8 cellular contexts compared by ENCODE assay signal in genomic region chr10:126905776-126906703, GRCh38. TPM values are rescaled to one million over a fixed set of nuclear protein-coding genes. Genes with fewer than 3 reads are reported as not detected.
DNase-seq lines count a peak whose midpoint lies in the region; TF ChIP-seq lines count a peak whose summit lies in the region.

No MANE protein-coding gene starts in this region.

- CTCF ChIA-PET in mammary epithelial cell (lab: Charles Lee; ENCODE audit: low non-redundant PET): interaction anchor here (0.6 kb wide), 1 partner anchor 971 kb away, joined by 3 read pairs; no protein-coding TSS in a partner anchor

- H3K4me3 ChIP-seq in HUES64 (ENCODE audit: low read length) (peak overlapping the region; percentile 83), mammary epithelial cell (replicated peaks in 1 of 3; ENCODE audit: insufficient read depth in 1 of 3, low read depth in 2 of 3, low read length in 3 of 3) (peak overlapping the region; percentile 64 to 76 (median 75)), subcutaneous abdominal adipose tissue (ENCODE audit: low read depth in 1 of 5, low read length in 5 of 5) (peak overlapping the region; percentile 43 to 78 (median 73))

- peak overlapping the region; percentile 90 for H3K4me2 ChIP-seq in mammary epithelial cell (ENCODE audit: insufficient read depth, low read depth, low read length)

- H3K27me3 ChIP-seq in HUES64 (ENCODE audit: insufficient read depth, low read length): no peaks in the 10 kb centered on the region
- no peaks in the 10 kb centered on the region for H3K27me3 ChIP-seq in mammary epithelial cell (ENCODE audit: insufficient read depth, low read length)
- no peaks in the 10 kb centered on the region for H3K27me3 ChIP-seq in subcutaneous abdominal adipose tissue (ENCODE audit: control insufficient read depth in 5 of 5, insufficient read depth in 4 of 5, low read length in 5 of 5)

- H3K27ac ChIP-seq in HUES64 (ENCODE audit: low read depth, low read length): peak overlapping the region; percentile 72
- peak overlapping the region; percentile 56 for H3K27ac ChIP-seq in mammary epithelial cell (ENCODE audit: insufficient read depth, low read depth, low read length)
- H3K27ac ChIP-seq in subcutaneous abdominal adipose tissue (ENCODE audit: low read depth, low read length): peak overlapping the region; percentile 46

- dilution Hi-C loops in mammary epithelial cell (cut with HindIII; ENCODE audit: low sequenced_read_pairs): no loop called here

- H3K9me3 ChIP-seq in HUES64 (ENCODE audit: insufficient read depth, low read depth, low read length) (no peaks in the 10 kb centered on the region), mammary epithelial cell (replicated peaks; ENCODE audit: insufficient read depth, low read length) (no peaks in the 10 kb centered on the region), subcutaneous abdominal adipose tissue (ENCODE audit: control insufficient read depth in 5 of 5, low read length in 5 of 5) (no peaks in the 10 kb centered on the region)

- in situ Hi-C loops in mammary epithelial cell (cut with MboI; ENCODE audit: low sequenced_read_pairs in 2 of 2): no loop called here

- H3K4me1 ChIP-seq in HUES64 (ENCODE audit: insufficient read depth, low read length): peaks cover 3% of the 10 kb centered on the region; the same call in 1 of the 2 replicates
- peaks cover 51% of the 10 kb centered on the region for H3K4me1 ChIP-seq in mammary epithelial cell (ENCODE audit: insufficient read depth, low read length)
- peaks cover 8 to 43% (median 39%) of the 10 kb centered on the region in 5 donors for H3K4me1 ChIP-seq in subcutaneous abdominal adipose tissue (ENCODE audit: control insufficient read depth in 5 of 5, insufficient read depth in 5 of 5, low read length in 5 of 5)

- peaks cover 25% of the 10 kb centered on the region for H3K36me3 ChIP-seq in HUES64 (ENCODE audit: insufficient read depth, low read length)
- H3K36me3 ChIP-seq in mammary epithelial cell (ENCODE audit: insufficient read depth, low read length): no peaks in the 10 kb centered on the region
- no peaks in the 10 kb centered on the region for H3K36me3 ChIP-seq in subcutaneous abdominal adipose tissue (ENCODE audit: control insufficient read depth in 5 of 5, insufficient read depth in 5 of 5, low read length in 5 of 5)

- intact Hi-C loops in mammary epithelial cell (cut with micrococcal nuclease): no loop called here

- peak overlapping the region; percentile 89 for H3K9ac ChIP-seq in HUES64 (ENCODE audit: low read depth, low read length)
- peak overlapping the region; percentile 74 for H3K9ac ChIP-seq in mammary epithelial cell (ENCODE audit: insufficient read depth, low read length)
- peak overlapping the region in 4 of 5 donors; percentile 68 to 77 (median 71) for H3K9ac ChIP-seq in subcutaneous abdominal adipose tissue (ENCODE audit: low read length in 5 of 5)

- TF ChIP-seq CTCF in mammary epithelial cell (conservative IDR thresholded peaks at IDR 0.05 in 1 of 2, IDR thresholded peaks at IDR 0.05 in 1 of 2; ENCODE audit: extremely low read depth in 1 of 2, insufficient read depth in 1 of 2, low read depth in 1 of 2, low read length in 2 of 2): no peak

- 3% methylated on average over 83 of the region's 84 CpGs for WGBS in HUES64
- 30% methylated on average over 15 of the region's 84 CpGs for WGBS in mammary epithelial cell (ENCODE audit: low coverage, missing lambda C conversion rate)

- H3K79me2 ChIP-seq in mammary epithelial cell (ENCODE audit: insufficient read depth, low read length): peaks cover 54% of the 10 kb centered on the region

- H2AFZ ChIP-seq in mammary epithelial cell (ENCODE audit: low read depth, low read length): peak overlapping the region; percentile 83

- BruUV-seq in mammary epithelial cell (replicated peaks; lab: Mats Ljungman, UMichigan): no TSS peak

- DNase-seq in mammary epithelial cell (no peak), kidney tubule cell (ENCODE audit: low spot score) (peak; percentile 42), SKM-1 (lab: John Stamatoyannopoulos, UW; ENCODE audit: unreplicated experiment) (no peak), NCI-H2029 (lab: John Stamatoyannopoulos, UW) (no peak), ureter (ENCODE audit: low spot score) (no peak)
- DNase-seq in stimulated activated CD8-positive, alpha-beta memory T cell treated with anti-CD3 and anti-CD28 coated beads, Interleukin-4, amount 100 ng/mL, for 48 hours: no peak

- H4K20me1 ChIP-seq in mammary epithelial cell (ENCODE audit: insufficient read depth, low read length): no peaks in the 10 kb centered on the region

RNA-seq across cellular contexts. Expression of gene DOCK1, which starts 0.8 kb away (rescaled TPM):
- 25.8 TPM for polyA plus RNA-seq in HUES64 (2013, experiment 1 of 2)
- 31.7 TPM for polyA plus RNA-seq in HUES64 (2013, experiment 2 of 2)
- total RNA-seq in mammary epithelial cell (100 to 1,000 TPM in 1 of 2 donors, 10 to 100 TPM in 1; 58.1 to 115 TPM), ureter (97.7 TPM)
- 9.3 TPM for polyA plus RNA-seq in mammary epithelial cell
- 130 TPM for polyA minus RNA-seq in mammary epithelial cell
